8 cellular contexts compared by ENCODE assay signal in the genomic region with DNA sequence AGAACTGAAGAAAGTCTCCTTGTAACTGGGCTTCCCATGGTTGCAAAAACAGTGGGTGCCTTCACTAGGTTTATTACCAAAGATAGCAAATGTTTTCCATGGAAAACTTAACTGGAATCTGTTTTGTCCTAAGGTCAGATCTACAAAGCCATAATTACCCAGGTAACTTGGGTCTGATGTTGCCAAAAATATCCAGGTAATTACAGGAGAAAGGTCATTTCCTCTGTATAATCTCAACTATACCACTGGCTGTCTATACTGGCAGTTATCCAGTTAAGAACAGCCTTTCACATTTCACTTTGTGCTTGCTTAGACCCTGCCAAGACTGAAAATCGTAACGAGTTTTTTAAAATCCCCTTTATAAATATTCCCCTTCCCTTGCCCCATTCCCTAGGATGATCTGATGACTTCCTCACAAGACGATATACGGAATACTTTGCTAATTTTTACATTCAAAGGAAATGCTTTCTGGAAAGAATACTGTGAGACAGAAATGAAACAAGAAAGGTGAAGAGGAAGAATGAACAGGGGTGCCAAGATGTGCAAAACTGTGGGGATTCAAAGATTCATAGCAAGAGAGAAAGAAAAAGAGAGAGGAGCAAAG.
A peak's percentile ranks its signal among the peaks of the same experiment; 100 is the strongest.
DNase-seq lines count a peak whose midpoint lies in the region; ATAC-seq and TF ChIP-seq lines count a peak whose summit lies in the region.

No MANE protein-coding gene starts in this region.

- TF ChIP-seq CTCF in chondrocyte (IDR thresholded peaks at IDR 0.05) (no peak), GM13976 (IDR thresholded peaks at IDR 0.05; ENCODE audit: borderline replicate concordance, control extremely low read depth, extremely low read depth, insufficient read depth, missing control alignments) (no peak)

- H3K27me3 ChIP-seq in ACC112 (ENCODE audit: insufficient read depth, low read length) (no peaks in the 10 kb centered on the region), muscle layer of colon (ENCODE audit: control insufficient read depth in 1 of 2, insufficient read depth in 2 of 2, low read length in 2 of 2) (no peaks in the 10 kb centered on the region)

- peak overlapping the region; percentile 16 for H3K9ac ChIP-seq in muscle layer of colon (ENCODE audit: low read length)

- peak overlapping the region; percentile 87 for H2AFZ ChIP-seq in ACC112 (ENCODE audit: low read length, unreplicated experiment)

- H3K36me3 Mint-ChIP-seq in chondrocyte (ENCODE audit: low read depth): no peaks in the 10 kb centered on the region

- H3K27ac ChIP-seq in ACC112 (ENCODE audit: low read depth, low read length) (no peak overlapping the region), muscle layer of colon (ENCODE audit: low read depth, low read length) (peak overlapping the region; percentile 79)

- ATAC-seq in GM21737 (IDR thresholded peaks at IDR 0.05; ENCODE audit: unreplicated experiment): no peak

- no peaks in the 10 kb centered on the region for H3K27me3 Mint-ChIP-seq in chondrocyte (ENCODE audit: low read depth)

- peaks cover 52% of the 10 kb centered on the region for H3K4me1 Mint-ChIP-seq in chondrocyte (ENCODE audit: low read depth)

- DNase-seq in HT-29 (ENCODE audit: low spot score) (peak; percentile 26), chondrocyte (ENCODE audit: low spot score) (no peak), GM13976 (ENCODE audit: low spot score) (no peak), H4 (ENCODE audit: low spot score) (no peak)
- no peak for DNase-seq in stimulated activated CD4-positive, alpha-beta T cell treated with anti-CD3 and anti-CD28 coated beads, Interleukin-4, amount 100 ng/mL, for 4 hours

- peak overlapping the region; percentile 29 for H3K27ac Mint-ChIP-seq in chondrocyte (ENCODE audit: unreplicated experiment)

- no peaks in the 10 kb centered on the region for H3K9me3 ChIP-seq in muscle layer of colon (ENCODE audit: low read length)

- H3K4me3 ChIP-seq in ACC112 (ENCODE audit: low read depth, low read length): peak overlapping the region; percentile 72
- peak overlapping the region; percentile 56 for H3K4me3 ChIP-seq in muscle layer of colon (ENCODE audit: low read depth in 1 of 2, low read length in 2 of 2)

- no peaks in the 10 kb centered on the region for H3K79me2 ChIP-seq in ACC112 (ENCODE audit: control insufficient read depth, insufficient read depth, low read length, unreplicated experiment)

- no peaks in the 10 kb centered on the region for H3K9me3 Mint-ChIP-seq in chondrocyte (ENCODE audit: low read depth)

- no peaks in the 10 kb centered on the region for H3K36me3 ChIP-seq in ACC112 (ENCODE audit: insufficient read depth, low read length)
- no peaks in the 10 kb centered on the region for H3K36me3 ChIP-seq in muscle layer of colon (ENCODE audit: insufficient read depth, low read length)

- H3K4me3 Mint-ChIP-seq in chondrocyte (ENCODE audit: unreplicated experiment): peak overlapping the region; percentile 60

- H3K4me1 ChIP-seq in ACC112 (ENCODE audit: control insufficient read depth, insufficient read depth, low read length, unreplicated experiment) (peaks cover 19% of the 10 kb centered on the region), muscle layer of colon (ENCODE audit: insufficient read depth, low read length) (peaks cover 13% of the 10 kb centered on the region)

- in situ Hi-C loops in GM13976 (cut with MboI; ENCODE audit: low sequenced_read_pairs, unreplicated experiment): no loop called here
